Comparison of ENCODE assay signal across 1 cellular context in genomic region chr10:82910301-82910700, GRCh38.
TF ChIP-seq lines count a peak whose summit lies in the region.

No MANE protein-coding gene starts in this region.

TF ChIP-seq in SK-N-SH, 30 proteins besides CTCF, POLR2A, EP300 and RAD21 (continued from another document):
- TF ChIP-seq IRF3 (IDR thresholded peaks at IDR 0.05; ENCODE audit: low read depth, low read length) (no peak), RXRA (IDR thresholded peaks at IDR 0.05; ENCODE audit: borderline replicate concordance, low read depth) (no peak), REST (IDR thresholded peaks at IDR 0.05; ENCODE audit: low read depth, low read length) (no peak), ZBTB33 (IDR thresholded peaks at IDR 0.05; ENCODE audit: borderline replicate concordance, low read depth) (no peak)
